1 cellular context compared by ENCODE assay signal in genomic region chr1:243179714-243180113, GRCh38.
TF ChIP-seq lines count a peak whose summit lies in the region.

No MANE protein-coding gene starts in this region.

TF ChIP-seq in HEK293, 187 proteins besides CTCF, POLR2A, EP300 and RAD21 (continued from another document):
- TF ChIP-seq TSHZ1 (tag by site-specific recombination; IDR thresholded peaks at IDR 0.05; ENCODE audit: borderline replicate concordance) (peak; percentile 84; the same call in 1 of the 2 replicates), ZBTB1 (tag by site-specific recombination; IDR thresholded peaks at IDR 0.05) (peak; percentile 77; the same call in 1 of the 2 replicates), ZFP69B (tag by site-specific recombination; IDR thresholded peaks at IDR 0.05) (peak; percentile 81), ZNF610 (tag by site-specific recombination; IDR thresholded peaks at IDR 0.05; ENCODE audit: borderline replicate concordance) (0 out of 2 replicates have a peak, but pooled peaks have one; percentile 32), SP7 (tag by site-specific recombination; IDR thresholded peaks at IDR 0.05) (peak; percentile 65), ZNF639 (tag by site-specific recombination; IDR thresholded peaks at IDR 0.05) (peak; percentile 83; the same call in 1 of the 2 replicates), ZBTB21 (tag by site-specific recombination; IDR thresholded peaks at IDR 0.05) (peak; percentile 77; the same call in 1 of the 2 replicates), ZNF701 (tag by site-specific recombination; IDR thresholded peaks at IDR 0.05) (no peak), ZNF571 (tag by site-specific recombination; IDR thresholded peaks at IDR 0.05) (no peak), ATF2 (tag by site-specific recombination; IDR thresholded peaks at IDR 0.05; ENCODE audit: low read depth) (peak; percentile 90), ZEB2 (tag by site-specific recombination; IDR thresholded peaks at IDR 0.05) (peak; percentile 90), ZBTB8A (tag by site-specific recombination; IDR thresholded peaks at IDR 0.05) (0 out of 2 replicates have a peak, but pooled peaks have one; percentile 30), KLF17 (tag by site-specific recombination; IDR thresholded peaks at IDR 0.05) (0 out of 2 replicates have a peak, but pooled peaks have one; percentile 37), IKZF3 (tag by site-specific recombination; IDR thresholded peaks at IDR 0.05) (0 out of 2 replicates have a peak, but pooled peaks have one; percentile 8), ZNF629 (tag by site-specific recombination; IDR thresholded peaks at IDR 0.05) (peak; percentile 92), GFI1B (tag by site-specific recombination; IDR thresholded peaks at IDR 0.05) (peak; percentile 60; the same call in 1 of the 2 replicates), ZNF24 (tag by site-specific recombination; IDR thresholded peaks at IDR 0.05) (peak; percentile 69), OSR2 (tag by site-specific recombination; IDR thresholded peaks at IDR 0.05) (peak; percentile 69; the same call in 1 of the 2 replicates), ZNF558 (tag by site-specific recombination; IDR thresholded peaks at IDR 0.05) (0 out of 2 replicates have a peak, but pooled peaks have one; percentile 32), ZNF645 (tag by site-specific recombination; IDR thresholded peaks at IDR 0.05) (no peak), TCF7L2 (IDR thresholded peaks at IDR 0.05; ENCODE audit: borderline replicate concordance, low read depth, low read length) (peak; percentile 78), ZNF664 (tag by site-specific recombination; IDR thresholded peaks at IDR 0.05) (peak; percentile 87), INSM2 (tag by site-specific recombination; IDR thresholded peaks at IDR 0.05) (peak; percentile 77; the same call in 1 of the 2 replicates), ZNF707 (tag by site-specific recombination; IDR thresholded peaks at IDR 0.05) (no peak)
